Comparison of ENCODE assay signal across 28 cellular contexts in the genomic region with DNA sequence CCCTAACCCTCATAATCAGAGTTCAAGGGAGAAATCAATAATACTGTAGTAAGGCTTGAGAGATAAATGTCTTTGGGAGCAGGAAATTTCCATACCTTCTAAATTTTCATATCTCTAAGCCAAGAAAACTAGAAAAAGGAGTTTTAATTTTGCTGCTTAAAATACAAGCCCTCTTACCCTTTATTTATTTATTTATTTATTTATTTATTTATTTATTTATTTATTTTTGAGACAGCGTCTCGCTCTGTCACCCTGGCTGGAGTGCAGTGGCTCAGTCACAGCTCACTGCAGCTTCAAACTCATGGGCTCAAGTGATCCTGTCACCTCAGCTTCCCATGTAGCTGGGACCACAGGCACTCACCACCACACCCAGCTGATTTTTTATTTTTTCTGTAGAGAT.
"Had no signal": no experiment of that assay in that cellular context is flagged by ENCODE, and none has a peak within 500 bp of the region (broad histone marks: within the 10 kb centered on the region; RNA-seq: fewer than 3 reads in every experiment).

No MANE protein-coding gene starts in this region.

- H3K36me3 ChIP-seq: colonic mucosa, esophagus muscularis mucosa, esophagus squamous epithelium, gastrocnemius medialis, gastroesophageal sphincter, heart left ventricle, heart right ventricle had no signal

- H3K27ac ChIP-seq: colonic mucosa, coronary artery, dorsolateral prefrontal cortex, epithelial cell of prostate, esophagus muscularis mucosa, esophagus squamous epithelium, foreskin keratinocyte, gastrocnemius medialis, gastroesophageal sphincter, heart left ventricle, heart right ventricle, hepatocyte had no signal

- H3K4me3 ChIP-seq: colonic mucosa, coronary artery, dorsolateral prefrontal cortex, esophagus muscularis mucosa, esophagus squamous epithelium, gastrocnemius medialis, gastroesophageal sphincter, heart left ventricle, heart right ventricle, hepatocyte had no signal

- DNase-seq: colonic mucosa; cortex of kidney; dermis blood vessel endothelial cell; dorsolateral prefrontal cortex; effector CD4-positive, alpha-beta T cell; effector CD8-positive, alpha-beta T cell; effector memory CD4-positive, alpha-beta T cell; effector memory CD8-positive, alpha-beta T cell; endodermal cell; erythroblast; esophagus squamous epithelium; foreskin fibroblast; foreskin keratinocyte; foreskin melanocyte; gastrocnemius medialis; glutamatergic neuron; heart left ventricle; heart right ventricle had no signal

- H3K4me2 ChIP-seq: hepatocyte had no signal

- ATAC-seq: effector memory CD8-positive, alpha-beta T cell; esophagus mucosa; foreskin keratinocyte; gastrocnemius medialis; gastroesophageal sphincter; heart left ventricle; heart right ventricle had no signal

- FAIRE-seq: colon, endometrium, endothelial cell of umbilical vein, frontal cortex had no signal

- H3K4me1 ChIP-seq: colonic mucosa, esophagus muscularis mucosa, esophagus squamous epithelium, foreskin keratinocyte, gastrocnemius medialis, gastroesophageal sphincter had no signal

- H3K9me3 ChIP-seq: colonic mucosa, esophagus muscularis mucosa, esophagus squamous epithelium, gastrocnemius medialis, gastroesophageal sphincter, heart left ventricle, heart right ventricle had no signal
